13 cellular contexts compared by ENCODE assay signal in the genomic region with DNA sequence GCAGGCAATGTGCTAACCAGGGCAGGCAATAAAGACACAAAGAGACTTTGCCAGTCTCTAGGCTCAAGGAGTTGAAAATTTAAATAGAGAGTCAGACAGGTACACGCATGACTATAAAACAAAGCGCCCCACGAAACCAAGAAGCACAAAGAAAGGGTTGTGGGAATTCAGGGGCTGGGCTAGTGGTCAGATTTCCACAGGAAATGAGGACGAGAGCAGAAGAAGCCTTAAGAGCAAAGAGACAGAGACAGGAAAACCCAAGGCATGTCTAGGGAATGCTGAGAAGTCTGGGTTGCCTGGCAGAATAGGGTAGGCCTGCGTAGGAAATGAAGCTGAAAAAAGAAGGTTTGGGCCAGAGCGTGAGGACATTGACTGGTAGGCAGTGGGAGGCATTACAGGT. TPM values are rescaled to one million over a fixed set of nuclear protein-coding genes. Genes with fewer than 3 reads are reported as not detected.
DNase-seq lines count a peak whose midpoint lies in the region; ATAC-seq, FAIRE-seq and TF ChIP-seq lines count a peak whose summit lies in the region.
"Had no signal": no experiment of that assay in that cellular context is flagged by ENCODE, and none has a peak within 500 bp of the region (broad histone marks: within the 10 kb centered on the region; RNA-seq: fewer than 3 reads in every experiment).

No MANE protein-coding gene starts in this region.

- ATAC-seq in left ventricle myocardium superior (peak; percentile 2), left cardiac atrium (no peak), HG03342 (IDR thresholded peaks at IDR 0.05; ENCODE audit: unreplicated experiment) (no peak)

- no peak overlapping the region for H3K4me3 ChIP-seq in choroid plexus epithelial cell (ENCODE audit: low read depth, low read length)

- TF ChIP-seq CTCF in choroid plexus epithelial cell (conservative IDR thresholded peaks at IDR 0.05; ENCODE audit: low read depth, low read length) (no peak), mesothelial cell of epicardium (IDR thresholded peaks at IDR 0.05; ENCODE audit: unreplicated experiment) (no peak)

- H3K27ac Mint-ChIP-seq in mesothelial cell of epicardium: peak overlapping the region; percentile 37

- intact Hi-C loops in left ventricle myocardium superior (cut with micrococcal nuclease) (no loop called here), left cardiac atrium (cut with DNase I) (no loop called here)

- H3K9me3 Mint-ChIP-seq in mesothelial cell of epicardium: no peaks in the 10 kb centered on the region

- DNase-seq in left ventricle myocardium superior: no peak
- no peak for DNase-seq in left cardiac atrium
- peak; percentile 29 for DNase-seq in choroid plexus epithelial cell (ENCODE audit: low read depth)
- no peak for DNase-seq in mesothelial cell of epicardium (ENCODE audit: low spot score in 2 of 2, unreplicated experiment in 2 of 2)
- DNase-seq in urothelium cell line (ENCODE audit: low spot score): peak; percentile 39
- DNase-seq in HPDE6-E6E7 (ENCODE audit: extremely low spot score): no peak
- DNase-seq in midbrain (lab: John Stamatoyannopoulos, UW): no peak
- DNase-seq: activated CD8-positive, alpha-beta memory T cell treated with anti-CD3 and anti-CD28 coated beads, Interleukin-2, amount 50 U/mL, for 48 hours; NCI-H187; stimulated activated CD4-positive, alpha-beta T cell treated with anti-CD3 and anti-CD28 coated beads, Interleukin-4, amount 100 ng/mL, for 4 hours had no signal

- H3K4me1 Mint-ChIP-seq in mesothelial cell of epicardium: peaks cover 66% of the 10 kb centered on the region

- no peaks in the 10 kb centered on the region for H3K27me3 Mint-ChIP-seq in mesothelial cell of epicardium (ENCODE audit: low read depth)

- peaks cover 7% of the 10 kb centered on the region for H3K36me3 Mint-ChIP-seq in mesothelial cell of epicardium

- H3K4me3 Mint-ChIP-seq in mesothelial cell of epicardium: no peak overlapping the region

- no peak for FAIRE-seq in urothelium cell line (lab: Jason Lieb, UNC)
- FAIRE-seq: endothelial cell of umbilical vein, G401.6 had no signal

RNA-seq across cellular contexts. Expression of a gene that starts 51.6 kb away (rescaled TPM):
- total RNA-seq in left ventricle myocardium superior (105 TPM), left cardiac atrium (10 to 100 TPM; 44.9 to 66.6 TPM), mesothelial cell of epicardium (55.0 to 59.4 TPM (median 56.3 TPM) in 3 replicates)
- total RNA-seq: endothelial cell of umbilical vein had no signal

Comparison
In these comparisons a context has a peak if more than half of its experiments do, and no peak if none do; other contexts are left out.
1. DNase-seq: peak in choroid plexus epithelial cell (single experiment) and urothelium cell line (single experiment); none in left ventricle myocardium superior (single experiment), left cardiac atrium (single experiment), mesothelial cell of epicardium (0 of 2), HPDE6-E6E7 (single experiment) and midbrain (single experiment).